In the genomic region with DNA sequence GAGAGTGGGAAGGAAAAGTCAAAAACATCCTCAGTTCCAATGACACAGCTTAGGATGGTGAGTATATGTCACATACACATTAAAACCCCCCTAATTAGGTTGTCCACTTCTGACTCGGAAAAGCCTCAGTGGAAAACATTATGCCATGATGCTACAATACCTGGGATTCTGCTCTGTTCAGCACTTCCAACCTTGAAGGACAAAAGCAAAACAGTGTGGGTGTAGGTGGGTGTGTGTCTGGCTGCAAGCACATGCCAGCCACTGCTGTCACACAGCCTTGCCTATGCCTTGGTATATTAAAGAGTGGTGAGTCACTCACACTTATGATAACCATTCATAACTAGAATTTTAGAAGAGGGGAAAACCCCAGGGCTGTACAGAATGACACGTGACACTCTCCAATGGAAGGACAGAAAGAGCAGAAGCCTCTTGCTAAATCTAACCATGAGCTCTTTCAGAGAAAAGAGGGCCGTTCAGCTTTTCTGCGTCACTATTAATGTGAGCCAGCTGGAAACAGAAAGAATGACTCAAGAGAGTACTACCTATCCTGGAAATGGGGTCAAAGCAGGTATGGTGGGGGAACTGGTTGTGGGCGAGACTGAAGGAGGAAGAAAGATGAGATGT, we compare ENCODE assay signal across 8 cellular contexts.
DNase-seq lines count a peak whose midpoint lies in the region; ATAC-seq, FAIRE-seq and TF ChIP-seq lines count a peak whose summit lies in the region.

No MANE protein-coding gene starts in this region.

- no peaks in the 10 kb centered on the region for H3K27me3 ChIP-seq in foreskin keratinocyte

- DNase-seq in T-helper 17 cell (no peak), foreskin keratinocyte (peak; percentile 37 to 63), urothelium cell line (ENCODE audit: low spot score) (no peak), NCI-H524 (lab: John Stamatoyannopoulos, UW) (no peak), ureter (ENCODE audit: low spot score) (no peak), epidermal melanocyte (ENCODE audit: insufficient read length, low spot score) (no peak)

- H3K36me3 Mint-ChIP-seq in T-helper 17 cell (ENCODE audit: low read depth): peaks cover 2% of the 10 kb centered on the region

- no peaks in the 10 kb centered on the region for H3K9me3 ChIP-seq in T-helper 17 cell (ENCODE audit: control insufficient read depth, low read length, poor library complexity, severe bottlenecking)

- H3K27me3 Mint-ChIP-seq in T-helper 17 cell: no peaks in the 10 kb centered on the region

- H3K4me3 Mint-ChIP-seq in T-helper 17 cell: peak overlapping the region; percentile 8

- no peak for TF ChIP-seq CTCF in foreskin keratinocyte (conservative IDR thresholded peaks at IDR 0.05)

- ATAC-seq in GM18861 (IDR thresholded peaks at IDR 0.05; ENCODE audit: unreplicated experiment) (peak; percentile 94), HG02763 (IDR thresholded peaks at IDR 0.05; ENCODE audit: unreplicated experiment) (peak; percentile 89), T-helper 17 cell (peak; percentile 95), foreskin keratinocyte (peak; percentile 99)

- FAIRE-seq in urothelium cell line (lab: Jason Lieb, UNC): no peak

- no peak overlapping the region for H3K27ac Mint-ChIP-seq in T-helper 17 cell

- no peaks in the 10 kb centered on the region for H3K4me1 ChIP-seq in foreskin keratinocyte

- H3K27ac ChIP-seq in foreskin keratinocyte: no peak overlapping the region

- peaks cover 13% of the 10 kb centered on the region for H3K4me1 Mint-ChIP-seq in T-helper 17 cell

Comparison
In these comparisons a context has a peak if more than half of its experiments do, and no peak if none do; other contexts are left out.
1. DNase-seq: peak in foreskin keratinocyte (2 of 2); none in T-helper 17 cell (0 of 3), urothelium cell line (single experiment), NCI-H524 (0 of 2), ureter (single experiment) and epidermal melanocyte (single experiment).
2. Peak in every context shown above with its lines, with median percentiles within 50 percentile points of each other: ATAC-seq.